Comparison of ENCODE assay signal across 17 cellular contexts in genomic region chr20:1953616-1954015, GRCh38. TPM values are rescaled to one million over a fixed set of nuclear protein-coding genes. Genes with fewer than 3 reads are reported as not detected.
"Had no signal": no experiment of that assay in that cellular context is flagged by ENCODE, and none has a peak within 500 bp of the region (broad histone marks: within the 10 kb centered on the region; RNA-seq: fewer than 3 reads in every experiment).

No MANE protein-coding gene starts in this region.

- H3K9me3 ChIP-seq: gastroesophageal sphincter, tibial artery, vagina had no signal

- H3K36me3 ChIP-seq: gastroesophageal sphincter, tibial artery, vagina had no signal

- DNase-seq: activated CD4-positive, alpha-beta T cell treated with anti-CD3 and anti-CD28 coated beads, Interleukin-2, amount 50 U/mL, for 1 hour; activated CD4-positive, CD25-positive, alpha-beta regulatory T cell; activated effector memory CD4-positive, alpha-beta T cell treated with Interleukin-2 at 50 U/mL for 16 hours; activated T-cell treated with anti-CD3 and anti-CD28 coated beads, Interleukin-2, amount 50 U/mL, for 24 hours; amygdala; cerebellar nuclear complex; effector memory CD8-positive, alpha-beta T cell; midbrain; naive thymus-derived CD4-positive, alpha-beta T cell; right cardiac atrium; small intestine; tibial artery had no signal

- H3K4me3 ChIP-seq: gastroesophageal sphincter, tibial artery, vagina had no signal

- H3K27ac ChIP-seq: gastroesophageal sphincter, tibial artery, vagina had no signal

- H3K27me3 ChIP-seq: vagina had no signal

RNA-seq across cellular contexts. Expression of gene PDYN, which starts 40.2 kb away (rescaled TPM):
- total RNA-seq: epithelial cell of proximal tubule; gastroesophageal sphincter; kidney epithelial cell; lower leg skin; naive thymus-derived CD4-positive, alpha-beta T cell; right cardiac atrium; vagina had no signal
- polyA plus RNA-seq: naive thymus-derived CD4-positive, alpha-beta T cell; right cardiac atrium had no signal

RNA-seq across cellular contexts. Expression of gene SIRPA, which starts 58.4 kb away (rescaled TPM):
- polyA plus RNA-seq: naive thymus-derived CD4-positive, alpha-beta T cell had no signal
